ENCODE assay signal across 3 cellular contexts in the genomic region with DNA sequence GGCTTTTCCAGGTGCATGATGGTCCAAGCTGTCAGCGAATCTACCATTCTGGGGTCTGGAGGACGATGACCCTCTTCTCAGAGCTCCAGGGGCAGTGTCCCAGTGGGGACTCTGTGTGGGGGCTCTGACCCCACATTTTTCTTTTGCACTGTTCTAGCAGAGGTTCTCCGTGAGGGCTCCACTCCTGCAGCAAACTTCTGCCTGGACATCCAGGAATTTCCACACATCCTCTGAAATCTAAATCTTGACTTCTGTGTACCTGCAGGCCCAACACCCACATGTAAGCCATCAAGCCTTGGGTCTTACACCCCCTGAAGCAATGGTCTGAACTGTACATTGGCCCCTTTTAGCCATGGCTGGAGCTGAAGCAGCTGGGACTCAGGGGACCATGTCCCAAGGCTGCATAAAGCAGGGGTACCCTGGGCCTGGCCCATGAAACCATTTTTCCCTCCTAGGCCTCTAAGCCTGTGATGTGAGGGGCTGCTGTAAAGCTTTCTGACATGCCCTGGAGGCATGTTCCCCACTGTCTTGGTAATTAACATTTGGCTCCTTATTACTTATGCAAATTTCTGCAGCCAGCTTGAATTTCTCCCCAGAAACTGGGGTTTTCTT.
TF ChIP-seq lines count a peak whose summit lies in the region.

No MANE protein-coding gene starts in this region.

TF ChIP-seq in liver, 16 proteins besides CTCF, POLR2A, EP300 and RAD21:
- TF ChIP-seq HNF4A (conservative IDR thresholded peaks at IDR 0.05) (no peak), RXRA (IDR thresholded peaks at IDR 0.05) (no peak), TAF1 (conservative IDR thresholded peaks at IDR 0.05) (no peak), HNF4G (IDR thresholded peaks at IDR 0.05) (no peak), GABPA (IDR thresholded peaks at IDR 0.05 in 1 of 2, conservative IDR thresholded peaks at IDR 0.05 in 1 of 2) (no peak), SP1 (IDR thresholded peaks at IDR 0.05) (no peak), FOXA2 (IDR thresholded peaks at IDR 0.05) (no peak), JUND (IDR thresholded peaks at IDR 0.05) (no peak), FOXA1 (IDR thresholded peaks at IDR 0.05) (no peak), YY1 (IDR thresholded peaks at IDR 0.05) (no peak), EGR1 (IDR thresholded peaks at IDR 0.05; ENCODE audit: low read depth in 2 of 2) (no peak), NR2F2 (IDR thresholded peaks at IDR 0.05) (no peak)
- TF ChIP-seq, protein P1, sequence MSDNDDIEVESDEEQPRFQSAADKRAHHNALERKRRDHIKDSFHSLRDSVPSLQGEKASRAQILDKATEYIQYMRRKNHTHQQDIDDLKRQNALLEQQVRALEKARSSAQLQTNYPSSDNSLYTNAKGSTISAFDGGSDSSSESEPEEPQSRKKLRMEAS (IDR thresholded peaks at IDR 0.05), result no peak
- TF ChIP-seq, protein P2, sequence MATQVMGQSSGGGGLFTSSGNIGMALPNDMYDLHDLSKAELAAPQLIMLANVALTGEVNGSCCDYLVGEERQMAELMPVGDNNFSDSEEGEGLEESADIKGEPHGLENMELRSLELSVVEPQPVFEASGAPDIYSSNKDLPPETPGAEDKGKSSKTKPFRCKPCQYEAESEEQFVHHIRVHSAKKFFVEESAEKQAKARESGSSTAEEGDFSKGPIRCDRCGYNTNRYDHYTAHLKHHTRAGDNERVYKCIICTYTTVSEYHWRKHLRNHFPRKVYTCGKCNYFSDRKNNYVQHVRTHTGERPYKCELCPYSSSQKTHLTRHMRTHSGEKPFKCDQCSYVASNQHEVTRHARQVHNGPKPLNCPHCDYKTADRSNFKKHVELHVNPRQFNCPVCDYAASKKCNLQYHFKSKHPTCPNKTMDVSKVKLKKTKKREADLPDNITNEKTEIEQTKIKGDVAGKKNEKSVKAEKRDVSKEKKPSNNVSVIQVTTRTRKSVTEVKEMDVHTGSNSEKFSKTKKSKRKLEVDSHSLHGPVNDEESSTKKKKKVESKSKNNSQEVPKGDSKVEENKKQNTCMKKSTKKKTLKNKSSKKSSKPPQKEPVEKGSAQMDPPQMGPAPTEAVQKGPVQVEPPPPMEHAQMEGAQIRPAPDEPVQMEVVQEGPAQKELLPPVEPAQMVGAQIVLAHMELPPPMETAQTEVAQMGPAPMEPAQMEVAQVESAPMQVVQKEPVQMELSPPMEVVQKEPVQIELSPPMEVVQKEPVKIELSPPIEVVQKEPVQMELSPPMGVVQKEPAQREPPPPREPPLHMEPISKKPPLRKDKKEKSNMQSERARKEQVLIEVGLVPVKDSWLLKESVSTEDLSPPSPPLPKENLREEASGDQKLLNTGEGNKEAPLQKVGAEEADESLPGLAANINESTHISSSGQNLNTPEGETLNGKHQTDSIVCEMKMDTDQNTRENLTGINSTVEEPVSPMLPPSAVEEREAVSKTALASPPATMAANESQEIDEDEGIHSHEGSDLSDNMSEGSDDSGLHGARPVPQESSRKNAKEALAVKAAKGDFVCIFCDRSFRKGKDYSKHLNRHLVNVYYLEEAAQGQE (IDR thresholded peaks at IDR 0.05), result no peak
- TF ChIP-seq, protein P3, sequence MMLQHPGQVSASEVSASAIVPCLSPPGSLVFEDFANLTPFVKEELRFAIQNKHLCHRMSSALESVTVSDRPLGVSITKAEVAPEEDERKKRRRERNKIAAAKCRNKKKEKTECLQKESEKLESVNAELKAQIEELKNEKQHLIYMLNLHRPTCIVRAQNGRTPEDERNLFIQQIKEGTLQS (IDR thresholded peaks at IDR 0.05), result no peak
- TF ChIP-seq, protein P4, sequence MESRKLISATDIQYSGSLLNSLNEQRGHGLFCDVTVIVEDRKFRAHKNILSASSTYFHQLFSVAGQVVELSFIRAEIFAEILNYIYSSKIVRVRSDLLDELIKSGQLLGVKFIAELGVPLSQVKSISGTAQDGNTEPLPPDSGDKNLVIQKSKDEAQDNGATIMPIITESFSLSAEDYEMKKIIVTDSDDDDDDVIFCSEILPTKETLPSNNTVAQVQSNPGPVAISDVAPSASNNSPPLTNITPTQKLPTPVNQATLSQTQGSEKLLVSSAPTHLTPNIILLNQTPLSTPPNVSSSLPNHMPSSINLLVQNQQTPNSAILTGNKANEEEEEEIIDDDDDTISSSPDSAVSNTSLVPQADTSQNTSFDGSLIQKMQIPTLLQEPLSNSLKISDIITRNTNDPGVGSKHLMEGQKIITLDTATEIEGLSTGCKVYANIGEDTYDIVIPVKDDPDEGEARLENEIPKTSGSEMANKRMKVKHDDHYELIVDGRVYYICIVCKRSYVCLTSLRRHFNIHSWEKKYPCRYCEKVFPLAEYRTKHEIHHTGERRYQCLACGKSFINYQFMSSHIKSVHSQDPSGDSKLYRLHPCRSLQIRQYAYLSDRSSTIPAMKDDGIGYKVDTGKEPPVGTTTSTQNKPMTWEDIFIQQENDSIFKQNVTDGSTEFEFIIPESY (IDR thresholded peaks at IDR 0.05), result no peak

TF ChIP-seq in HEK293, 187 proteins besides CTCF, POLR2A, EP300 and RAD21 (continues in another document):
- TF ChIP-seq, protein P5, sequence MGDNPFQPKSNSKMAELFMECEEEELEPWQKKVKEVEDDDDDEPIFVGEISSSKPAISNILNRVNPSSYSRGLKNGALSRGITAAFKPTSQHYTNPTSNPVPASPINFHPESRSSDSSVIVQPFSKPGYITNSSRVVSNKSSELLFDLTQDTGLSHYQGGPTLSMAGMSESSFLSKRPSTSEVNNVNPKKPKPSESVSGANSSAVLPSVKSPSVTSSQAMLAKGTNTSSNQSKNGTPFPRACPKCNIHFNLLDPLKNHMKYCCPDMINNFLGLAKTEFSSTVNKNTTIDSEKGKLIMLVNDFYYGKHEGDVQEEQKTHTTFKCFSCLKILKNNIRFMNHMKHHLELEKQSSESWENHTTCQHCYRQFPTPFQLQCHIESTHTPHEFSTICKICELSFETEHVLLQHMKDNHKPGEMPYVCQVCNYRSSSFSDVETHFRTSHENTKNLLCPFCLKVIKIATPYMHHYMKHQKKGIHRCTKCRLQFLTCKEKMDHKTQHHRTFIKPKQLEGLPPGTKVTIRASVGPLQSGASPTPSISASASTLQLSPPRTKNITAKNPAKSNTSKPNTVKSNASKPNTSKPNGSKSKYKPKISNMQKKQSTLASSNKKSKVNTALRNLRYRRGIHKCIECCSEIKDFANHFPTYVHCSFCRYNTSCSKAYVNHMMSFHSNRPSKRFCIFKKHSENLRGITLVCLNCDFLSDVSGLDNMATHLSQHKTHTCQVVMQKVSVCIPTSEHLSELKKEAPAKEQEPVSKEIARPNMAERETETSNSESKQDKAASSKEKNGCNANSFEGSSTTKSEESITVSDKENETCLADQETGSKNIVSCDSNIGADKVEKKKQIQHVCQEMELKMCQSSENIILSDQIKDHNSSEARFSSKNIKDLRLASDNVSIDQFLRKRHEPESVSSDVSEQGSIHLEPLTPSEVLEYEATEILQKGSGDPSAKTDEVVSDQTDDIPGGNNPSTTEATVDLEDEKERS (tag by site-specific recombination; IDR thresholded peaks at IDR 0.05), result 0 out of 2 replicates have a peak, but pooled peaks have one; percentile 51
- TF ChIP-seq ZNF274 (IDR thresholded peaks at IDR 0.05; ENCODE audit: low read length), result no peak
- TF ChIP-seq ZNF274 (tag by site-specific recombination; IDR thresholded peaks at IDR 0.05; ENCODE audit: borderline replicate concordance), result no peak
- TF ChIP-seq, protein P6, sequence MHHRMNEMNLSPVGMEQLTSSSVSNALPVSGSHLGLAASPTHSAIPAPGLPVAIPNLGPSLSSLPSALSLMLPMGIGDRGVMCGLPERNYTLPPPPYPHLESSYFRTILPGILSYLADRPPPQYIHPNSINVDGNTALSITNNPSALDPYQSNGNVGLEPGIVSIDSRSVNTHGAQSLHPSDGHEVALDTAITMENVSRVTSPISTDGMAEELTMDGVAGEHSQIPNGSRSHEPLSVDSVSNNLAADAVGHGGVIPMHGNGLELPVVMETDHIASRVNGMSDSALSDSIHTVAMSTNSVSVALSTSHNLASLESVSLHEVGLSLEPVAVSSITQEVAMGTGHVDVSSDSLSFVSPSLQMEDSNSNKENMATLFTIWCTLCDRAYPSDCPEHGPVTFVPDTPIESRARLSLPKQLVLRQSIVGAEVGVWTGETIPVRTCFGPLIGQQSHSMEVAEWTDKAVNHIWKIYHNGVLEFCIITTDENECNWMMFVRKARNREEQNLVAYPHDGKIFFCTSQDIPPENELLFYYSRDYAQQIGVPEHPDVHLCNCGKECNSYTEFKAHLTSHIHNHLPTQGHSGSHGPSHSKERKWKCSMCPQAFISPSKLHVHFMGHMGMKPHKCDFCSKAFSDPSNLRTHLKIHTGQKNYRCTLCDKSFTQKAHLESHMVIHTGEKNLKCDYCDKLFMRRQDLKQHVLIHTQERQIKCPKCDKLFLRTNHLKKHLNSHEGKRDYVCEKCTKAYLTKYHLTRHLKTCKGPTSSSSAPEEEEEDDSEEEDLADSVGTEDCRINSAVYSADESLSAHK (tag by site-specific recombination; IDR thresholded peaks at IDR 0.05), result no peak
- TF ChIP-seq ZBTB48 (tag by site-specific recombination; IDR thresholded peaks at IDR 0.05), result no peak
- TF ChIP-seq SALL2 (tag by site-specific recombination; IDR thresholded peaks at IDR 0.05; ENCODE audit: borderline replicate concordance), result no peak
- TF ChIP-seq, protein P7, sequence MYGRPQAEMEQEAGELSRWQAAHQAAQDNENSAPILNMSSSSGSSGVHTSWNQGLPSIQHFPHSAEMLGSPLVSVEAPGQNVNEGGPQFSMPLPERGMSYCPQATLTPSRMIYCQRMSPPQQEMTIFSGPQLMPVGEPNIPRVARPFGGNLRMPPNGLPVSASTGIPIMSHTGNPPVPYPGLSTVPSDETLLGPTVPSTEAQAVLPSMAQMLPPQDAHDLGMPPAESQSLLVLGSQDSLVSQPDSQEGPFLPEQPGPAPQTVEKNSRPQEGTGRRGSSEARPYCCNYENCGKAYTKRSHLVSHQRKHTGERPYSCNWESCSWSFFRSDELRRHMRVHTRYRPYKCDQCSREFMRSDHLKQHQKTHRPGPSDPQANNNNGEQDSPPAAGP (tag by site-specific recombination; IDR thresholded peaks at IDR 0.05), result no peak
- no peak for TF ChIP-seq ZNF202 (tag by site-specific recombination; IDR thresholded peaks at IDR 0.05; ENCODE audit: borderline replicate concordance)

TF ChIP-seq in K562, 482 proteins besides CTCF, POLR2A, EP300 and RAD21:
- TF ChIP-seq, protein P8, sequence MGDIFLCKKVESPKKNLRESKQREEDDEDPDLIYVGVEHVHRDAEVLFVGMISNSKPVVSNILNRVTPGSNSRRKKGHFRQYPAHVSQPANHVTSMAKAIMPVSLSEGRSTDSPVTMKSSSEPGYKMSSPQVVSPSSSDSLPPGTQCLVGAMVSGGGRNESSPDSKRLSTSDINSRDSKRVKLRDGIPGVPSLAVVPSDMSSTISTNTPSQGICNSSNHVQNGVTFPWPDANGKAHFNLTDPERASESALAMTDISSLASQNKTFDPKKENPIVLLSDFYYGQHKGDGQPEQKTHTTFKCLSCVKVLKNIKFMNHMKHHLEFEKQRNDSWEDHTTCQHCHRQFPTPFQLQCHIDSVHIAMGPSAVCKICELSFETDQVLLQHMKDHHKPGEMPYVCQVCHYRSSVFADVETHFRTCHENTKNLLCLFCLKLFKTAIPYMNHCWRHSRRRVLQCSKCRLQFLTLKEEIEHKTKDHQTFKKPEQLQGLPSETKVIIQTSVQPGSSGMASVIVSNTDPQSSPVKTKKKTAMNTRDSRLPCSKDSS (IDR thresholded peaks at IDR 0.05; ENCODE audit: low read depth, partially characterized antibody), result peak; percentile 87
- TF ChIP-seq ZFP36 (IDR thresholded peaks at IDR 0.05; ENCODE audit: low read depth, low read length, partially characterized antibody) (peak; percentile 40), TRIM28 (IDR thresholded peaks at IDR 0.05) (peak; percentile 89), CBX3 (IDR thresholded peaks at IDR 0.05; ENCODE audit: borderline replicate concordance in 1 of 2, low read length in 2 of 2) (peak in 1 of 2 experiments; percentile 86; a peak in 2 of 3 replicates), FOXA3 (CRISPR knock-in tag; conservative IDR thresholded peaks at IDR 0.05 in 1 of 2, IDR thresholded peaks at IDR 0.05 in 1 of 2) (no peak), TRIM24 (IDR thresholded peaks at IDR 0.05) (0 out of 4 replicates have a peak, but pooled peaks of 1 of the 2 experiments have one; percentile 16), CBX5 (IDR thresholded peaks at IDR 0.05; ENCODE audit: borderline replicate concordance, low read depth) (peak; percentile 87), EHMT2 (IDR thresholded peaks at IDR 0.05) (no peak)
